23 cellular contexts compared by ENCODE assay signal in the genomic region with DNA sequence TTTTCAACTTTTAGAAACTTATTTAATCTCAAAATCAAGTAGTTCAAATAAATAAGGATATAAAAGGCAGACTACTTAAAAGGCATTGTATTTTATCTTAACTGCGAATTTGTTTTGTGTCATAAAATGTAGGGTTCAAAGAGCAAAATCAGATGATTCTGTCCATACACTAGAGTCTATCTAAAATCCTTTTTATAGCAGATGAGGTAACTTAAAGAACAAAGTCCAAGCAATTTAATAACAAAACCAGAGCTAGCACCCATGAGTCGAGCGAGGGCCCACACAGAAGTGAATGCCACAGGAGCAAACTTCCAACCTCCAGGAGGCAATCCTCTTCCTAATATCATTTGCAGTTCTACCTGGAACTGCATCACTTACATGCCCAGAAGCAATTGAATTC. TPM values are rescaled to one million over a fixed set of nuclear protein-coding genes. Genes with fewer than 3 reads are reported as not detected.
DNase-seq lines count a peak whose midpoint lies in the region; ATAC-seq, FAIRE-seq and TF ChIP-seq lines count a peak whose summit lies in the region.
"Had no signal": no experiment of that assay in that cellular context is flagged by ENCODE, and none has a peak within 500 bp of the region (broad histone marks: within the 10 kb centered on the region; RNA-seq: fewer than 3 reads in every experiment).

No MANE protein-coding gene starts in this region.

- no peak for TF ChIP-seq CTCF in hepatocyte (IDR thresholded peaks at IDR 0.05; ENCODE audit: poor library complexity)
- TF ChIP-seq CTCF in pancreas (IDR thresholded peaks at IDR 0.05): no peak
- no peak for TF ChIP-seq CTCF in chondrocyte (IDR thresholded peaks at IDR 0.05)

- peaks cover 66% of the 10 kb centered on the region for H3K27me3 Mint-ChIP-seq in chondrocyte (ENCODE audit: low read depth)
- peaks cover 3% of the 10 kb centered on the region for H3K27me3 Mint-ChIP-seq in activated naive CD8-positive, alpha-beta T cell treated with anti-CD3 and anti-CD28 coated beads, Interleukin-2, amount 50 U/mL, for 24 hours

- H3K4me2 ChIP-seq in hepatocyte: no peak overlapping the region
- H3K4me2 ChIP-seq: BLaER1 had no signal

- no peaks in the 10 kb centered on the region for H3K79me2 ChIP-seq in hepatocyte

- WGBS in hepatocyte (ENCODE audit: low lambda C conversion rate, missing lambda C conversion rate): 39% methylated on average over 3 of the region's 3 CpGs
- WGBS in pancreas, 2 donors: 79 to 84% methylated on average over 3 of the region's 3 CpGs

- H3K27ac Mint-ChIP-seq in chondrocyte (ENCODE audit: unreplicated experiment): no peak overlapping the region
- H3K27ac Mint-ChIP-seq in activated naive CD8-positive, alpha-beta T cell treated with anti-CD3 and anti-CD28 coated beads, Interleukin-2, amount 50 U/mL, for 24 hours: no peak overlapping the region
- H3K27ac Mint-ChIP-seq: B cell; CD4-positive, CD25-positive, alpha-beta regulatory T cell; CD8-positive, alpha-beta T cell had no signal

- no peak overlapping the region for H3K4me3 Mint-ChIP-seq in chondrocyte (ENCODE audit: unreplicated experiment)
- H3K4me3 Mint-ChIP-seq in activated naive CD8-positive, alpha-beta T cell treated with anti-CD3 and anti-CD28 coated beads, Interleukin-2, amount 50 U/mL, for 24 hours: no peak overlapping the region
- H3K4me3 Mint-ChIP-seq: B cell; CD4-positive, CD25-positive, alpha-beta regulatory T cell; CD8-positive, alpha-beta T cell had no signal

- H3K27ac ChIP-seq in hepatocyte: peak overlapping the region; percentile 14
- H3K27ac ChIP-seq in pancreas: no peak overlapping the region
- H3K27ac ChIP-seq: 22Rv1, BLaER1, C4-2B, GM23248 had no signal

- H3K27me3 ChIP-seq in hepatocyte: no peaks in the 10 kb centered on the region
- H3K27me3 ChIP-seq in pancreas: peaks cover 0 to 6% (median 2%) of the 10 kb centered on the region in 4 donors
- H3K27me3 ChIP-seq: BLaER1 had no signal

- H3K36me3 ChIP-seq in hepatocyte (replicated peaks; ENCODE audit: insufficient read depth, low read depth) (no peaks in the 10 kb centered on the region), pancreas (no peaks in the 10 kb centered on the region)
- H3K36me3 ChIP-seq: BLaER1 had no signal

- peak; percentile 17 for FAIRE-seq in pancreas (lab: Jason Lieb, UNC)
- FAIRE-seq: A204.1, G401.6, GM12892, GM19239, H1 had no signal

- intact Hi-C loops in pancreas (cut with DNase I): no loop called here

- no peak overlapping the region for H3K4me3 ChIP-seq in hepatocyte
- no peak overlapping the region for H3K4me3 ChIP-seq in pancreas
- H3K4me3 ChIP-seq: BLaER1, GM23248 had no signal

- H4K20me1 ChIP-seq in hepatocyte (ENCODE audit: insufficient read depth, poor library complexity, severe bottlenecking): no peaks in the 10 kb centered on the region
- H4K20me1 ChIP-seq: BLaER1 had no signal

- H3K9me3 ChIP-seq in hepatocyte (ENCODE audit: low read depth) (no peaks in the 10 kb centered on the region), pancreas (no peaks in the 10 kb centered on the region)
- H3K9me3 ChIP-seq: BLaER1, Caco-2 had no signal

- no peaks in the 10 kb centered on the region for H3K9me2 ChIP-seq in hepatocyte (replicated peaks; ENCODE audit: insufficient read depth)

- no peaks in the 10 kb centered on the region for H3K4me1 Mint-ChIP-seq in chondrocyte (ENCODE audit: low read depth)
- no peaks in the 10 kb centered on the region for H3K4me1 Mint-ChIP-seq in activated naive CD8-positive, alpha-beta T cell treated with anti-CD3 and anti-CD28 coated beads, Interleukin-2, amount 50 U/mL, for 24 hours
- H3K4me1 Mint-ChIP-seq: B cell; CD4-positive, CD25-positive, alpha-beta regulatory T cell had no signal

- DNase-seq in LoVo (ENCODE audit: low spot score) (peak; percentile 13), hepatocyte (ENCODE audit: low spot score) (peak; percentile 19), pancreas (no peak), chondrocyte (ENCODE audit: low spot score) (no peak), HuH-7.5 (ENCODE audit: low spot score) (no peak)
- DNase-seq in activated naive CD8-positive, alpha-beta T cell treated with anti-CD3 and anti-CD28 coated beads, Interleukin-2, amount 50 U/mL, for 24 hours: no peak
- DNase-seq: Caco-2; CD4-positive, CD25-positive, alpha-beta regulatory T cell; CD8-positive, alpha-beta T cell; DMS153; DND-41; GM23248; H7; HCEC 1CT had no signal

- H3K4me1 ChIP-seq in hepatocyte (ENCODE audit: insufficient read depth) (peaks cover 4% of the 10 kb centered on the region), pancreas (no peaks in the 10 kb centered on the region)
- H3K4me1 ChIP-seq: Caco-2 had no signal

- H3K36me3 Mint-ChIP-seq in chondrocyte (ENCODE audit: low read depth): no peaks in the 10 kb centered on the region
- H3K36me3 Mint-ChIP-seq in activated naive CD8-positive, alpha-beta T cell treated with anti-CD3 and anti-CD28 coated beads, Interleukin-2, amount 50 U/mL, for 24 hours (ENCODE audit: low read depth): no peaks in the 10 kb centered on the region
- H3K36me3 Mint-ChIP-seq: CD4-positive, CD25-positive, alpha-beta regulatory T cell; CD8-positive, alpha-beta T cell had no signal

- no peak for ATAC-seq in pancreas
- no peak for ATAC-seq in activated naive CD8-positive, alpha-beta T cell treated with anti-CD3 and anti-CD28 coated beads, Interleukin-2, amount 50 U/mL, for 24 hours
- ATAC-seq: CD8-positive, alpha-beta T cell had no signal

- no peak overlapping the region for H2AFZ ChIP-seq in hepatocyte
- H2AFZ ChIP-seq: GM23248 had no signal

- H3K9me3 Mint-ChIP-seq in chondrocyte (ENCODE audit: low read depth): no peaks in the 10 kb centered on the region
- no peaks in the 10 kb centered on the region for H3K9me3 Mint-ChIP-seq in activated naive CD8-positive, alpha-beta T cell treated with anti-CD3 and anti-CD28 coated beads, Interleukin-2, amount 50 U/mL, for 24 hours
- H3K9me3 Mint-ChIP-seq: CD4-positive, CD25-positive, alpha-beta regulatory T cell; CD8-positive, alpha-beta T cell had no signal

RNA-seq across cellular contexts. Expression of a gene that starts 35.5 kb away (rescaled TPM):
- 10.0 and 14.2 TPM in 2 replicates for total RNA-seq in hepatocyte
- 2.1 and 3.9 TPM in 2 replicates for polyA plus RNA-seq in hepatocyte
- 1 to 10 TPM in 2 of 6 donors, under 1 TPM in 4; 0.20 to 1.7 (median 0.80) TPM for total RNA-seq in pancreas
- under 1 TPM; 0.23 to 0.33 TPM for polyA plus RNA-seq in pancreas
- total RNA-seq in chondrocyte: 1.5 to 1.9 TPM (median 1.6 TPM) in 3 replicates

Comparison
In these comparisons a context has a peak if more than half of its experiments do, and no peak if none do; other contexts are left out.
1. DNase-seq: peak in LoVo (single experiment) and hepatocyte (single experiment); none in pancreas (0 of 6), chondrocyte (single experiment), HuH-7.5 (single experiment) and activated naive CD8-positive, alpha-beta T cell treated with anti-CD3 and anti-CD28 coated beads, Interleukin-2, amount 50 U/mL, for 24 hours (single experiment).